ENCODE assay signal across 8 cellular contexts in the genomic region with DNA sequence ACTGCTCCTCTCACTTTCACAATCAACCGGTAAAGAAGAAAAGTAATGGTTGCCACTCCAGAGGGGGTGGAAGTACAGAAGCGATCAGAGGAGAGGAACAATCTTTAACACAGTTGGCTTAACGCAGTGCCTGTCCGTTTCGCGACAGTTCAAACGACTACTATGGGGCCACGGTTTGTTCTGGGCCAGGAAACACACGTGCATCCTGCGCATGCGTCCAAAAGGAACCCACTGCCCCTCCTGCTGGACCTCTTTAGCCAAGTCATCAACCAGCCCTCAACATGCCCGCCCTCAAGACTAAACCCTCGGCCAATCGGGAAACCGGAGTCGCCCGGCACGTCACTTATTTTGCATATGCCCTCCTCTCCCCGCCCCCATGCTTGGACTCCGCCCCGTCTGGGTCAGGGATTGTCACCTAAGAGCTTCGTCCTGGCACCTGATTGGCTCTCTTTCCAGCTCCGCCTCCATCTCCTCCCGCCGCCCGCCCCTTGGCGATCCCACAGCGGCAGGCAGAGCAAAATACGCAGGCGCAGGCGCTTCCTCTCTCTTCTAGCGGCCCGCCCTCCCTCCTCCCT. TPM values are rescaled to one million over a fixed set of nuclear protein-coding genes. Genes with fewer than 3 reads are reported as not detected.
DNase-seq lines count a peak whose midpoint lies in the region; ATAC-seq and TF ChIP-seq lines count a peak whose summit lies in the region.

No MANE protein-coding gene starts in this region.

- H3K4me1 ChIP-seq in CD8-positive, alpha-beta memory T cell (ENCODE audit: insufficient read depth, low read length), result peaks cover 41% of the 10 kb centered on the region
- H3K4me1 ChIP-seq in IMR-90 (ENCODE audit: control insufficient read depth, insufficient read depth, low read length), result peaks cover 15% of the 10 kb centered on the region

- 2% methylated on average over 16 of the region's 33 CpGs; no CpG with 5 or more reads in 1 of the 2 experiments for WGBS in IMR-90 (ENCODE audit: extremely low coverage in 2 of 2, insufficient read length in 1 of 2), 2 experiments

- peak overlapping the region; percentile 73; the same call in 1 of the 2 replicates for H3K18ac ChIP-seq in IMR-90 (ENCODE audit: low read depth, low read length)

- H3K36me3 ChIP-seq in CD8-positive, alpha-beta memory T cell (ENCODE audit: insufficient read depth, low read length), result peaks cover 17% of the 10 kb centered on the region
- peaks cover 10% of the 10 kb centered on the region for H3K36me3 ChIP-seq in IMR-90 (ENCODE audit: control insufficient read depth, insufficient read depth, low read length)

- peak overlapping the region; percentile 69; the same call in 1 of the 2 replicates for H2AK5ac ChIP-seq in IMR-90 (ENCODE audit: low read depth, low read length)

- H3K23ac ChIP-seq in IMR-90 (ENCODE audit: low read depth, low read length), result peak overlapping the region; percentile 96

- peak overlapping the region; percentile 89 for H2BK5ac ChIP-seq in IMR-90 (ENCODE audit: low read depth, low read length, poor library complexity, severe bottlenecking)

- H3K9me1 ChIP-seq in IMR-90 (ENCODE audit: insufficient read depth, low read length), result peaks cover 8% of the 10 kb centered on the region

- peaks cover 38% of the 10 kb centered on the region for H4K20me1 ChIP-seq in IMR-90 (ENCODE audit: insufficient read depth, low read length)

- H2BK120ac ChIP-seq in IMR-90 (ENCODE audit: low read depth, low read length), result peak overlapping the region; percentile 95

- peaks cover 0 to 21% of the 10 kb centered on the region in 2 experiments; a peak in 3 of 4 replicates for H3K79me1 ChIP-seq in IMR-90 (ENCODE audit: low read depth in 1 of 2, low read length in 2 of 2)

- H3K4me1 Mint-ChIP-seq in CD8-positive, alpha-beta memory T cell, result peaks cover 51 to 59% (median 53%) of the 10 kb centered on the region in 3 donors
- H3K4me1 Mint-ChIP-seq in natural killer cell treated with Interleukin-12 subunit alpha and Interleukin-12 subunit beta and Interleukin-15 and Interleukin-18, amount 100 ng/mL, for 72 hours (ENCODE audit: low read depth in 2 of 2), result peaks cover 40 to 50% of the 10 kb centered on the region in 2 donors

- no peak for TF ChIP-seq POLR2A in IMR-90 (IDR thresholded peaks at IDR 0.05; ENCODE audit: low read depth, low read length)

- H4K91ac ChIP-seq in IMR-90 (ENCODE audit: insufficient read depth, low read depth, low read length), result peak overlapping the region; percentile 92

- peak overlapping the region; percentile 79 for H4K5ac ChIP-seq in IMR-90 (ENCODE audit: low read depth, low read length)

- H3K27me3 ChIP-seq in CD8-positive, alpha-beta memory T cell (ENCODE audit: insufficient read depth, low read length, poor library complexity, severe bottlenecking), result no peaks in the 10 kb centered on the region
- H3K27me3 ChIP-seq in IMR-90 (ENCODE audit: control insufficient read depth, insufficient read depth, low read length), result no peaks in the 10 kb centered on the region

- BruUV-seq in IMR-90 (replicated peaks; lab: Mats Ljungman, UMichigan), result no TSS peak

- H3K9ac ChIP-seq in IMR-90 (ENCODE audit: low read depth, low read length), result peak overlapping the region; percentile 66

- ATAC-seq in GM21515 (IDR thresholded peaks at IDR 0.05; ENCODE audit: unreplicated experiment) (peak; percentile 78), IMR-90 (ENCODE audit: low read depth) (peak; percentile 85)
- ATAC-seq in natural killer cell treated with Interleukin-12 subunit alpha and Interleukin-12 subunit beta and Interleukin-15 and Interleukin-18, amount 100 ng/mL, for 72 hours, result peak; percentile 89 to 93

- peak overlapping the region; percentile 79 for H3K27ac ChIP-seq in CD8-positive, alpha-beta memory T cell (ENCODE audit: low read depth, low read length)
- H3K27ac ChIP-seq in IMR-90 (ENCODE audit: insufficient read depth, low read length), result peak overlapping the region; percentile 76

- POLR2A ChIA-PET in CD8-positive, alpha-beta memory T cell (lab: Charles Lee), result interaction anchor here (0.6 to 4.4 kb wide), 22 partner anchors 11 to 1731 kb away, joined by 3 to 50 read pairs (median 4); a partner anchor contains a TSS
- POLR2A ChIA-PET in IMR-90 (lab: Charles Lee; ENCODE audit: unreplicated experiment), result interaction anchor here (0.6 to 1.2 kb wide), 3 partner anchors 10 to 104 kb away, joined by 3 to 8 read pairs (median 3); no protein-coding TSS in a partner anchor

- peak overlapping the region; percentile 92 for H3K4ac ChIP-seq in IMR-90 (ENCODE audit: low read depth, low read length)

- H3K9me3 ChIP-seq in CD8-positive, alpha-beta memory T cell (ENCODE audit: low read length), result no peaks in the 10 kb centered on the region
- no peaks in the 10 kb centered on the region for H3K9me3 ChIP-seq in IMR-90 (ENCODE audit: control insufficient read depth, insufficient read depth, low read length)

- CTCF ChIA-PET in CD8-positive, alpha-beta memory T cell (lab: Charles Lee), result interaction anchor here (0.9 to 2.5 kb wide), 9 partner anchors 14 to 149 kb away, joined by 3 to 13 read pairs (median 5); a partner anchor contains a TSS
- CTCF ChIA-PET in IMR-90 (lab: Yijun Ruan, JAX), result interaction anchor here (1.0 kb wide), 1 partner anchor 37 kb away, joined by 3 read pairs; no protein-coding TSS in a partner anchor

- dilution Hi-C loops in IMR-90 (cut with HindIII; ENCODE audit: low sequenced_read_pairs, unreplicated experiment), result no loop called here

- peak overlapping the region; percentile 88 for H2AFZ ChIP-seq in IMR-90 (replicated peaks; ENCODE audit: low read length, poor library complexity)

- peak overlapping the region; percentile 77 for H3K4me2 ChIP-seq in IMR-90 (ENCODE audit: low read depth, low read length)

- TF ChIP-seq RAD21 in IMR-90 (IDR thresholded peaks at IDR 0.05; ENCODE audit: low read length), result no peak

- H2BK15ac ChIP-seq in IMR-90 (ENCODE audit: low read depth, low read length), result peak overlapping the region; percentile 99

- peak overlapping the region; percentile 95 to 100 (median 99) for H3K27ac Mint-ChIP-seq in CD8-positive, alpha-beta memory T cell
- peak overlapping the region; percentile 100 for H3K27ac Mint-ChIP-seq in natural killer cell treated with Interleukin-12 subunit alpha and Interleukin-12 subunit beta and Interleukin-15 and Interleukin-18, amount 100 ng/mL, for 72 hours

- peak; percentile 100 for DNase-seq in CD8-positive, alpha-beta memory T cell
- DNase-seq in IMR-90 (peak; percentile 100), activated T-cell treated with anti-CD3 and anti-CD28 coated beads for 24 hours (ENCODE audit: low read depth) (peak; percentile 100), fibroblast of gingiva (ENCODE audit: low read depth) (peak; percentile 100), stromal cell of bone marrow (ENCODE audit: low read depth) (peak; percentile 100), NCI-H2227 treated with DMSO at 0.1 percent for 48 hours (lab: John Stamatoyannopoulos, UW) (no peak)
- peak; percentile 100 for DNase-seq in natural killer cell treated with Interleukin-12 subunit alpha and Interleukin-12 subunit beta and Interleukin-15 and Interleukin-18, amount 100 ng/mL, for 72 hours (ENCODE audit: low spot score)

- H3K4me3 ChIP-seq in CD8-positive, alpha-beta memory T cell (ENCODE audit: low read length), result peak overlapping the region; percentile 48
- peak overlapping the region; percentile 75 for H3K4me3 ChIP-seq in IMR-90 (ENCODE audit: insufficient read depth, low read depth, low read length)

- peak overlapping the region; percentile 97 for H3K14ac ChIP-seq in IMR-90 (replicated peaks; ENCODE audit: low read depth, low read length)

- peak overlapping the region; percentile 91 for H3K56ac ChIP-seq in IMR-90 (ENCODE audit: extremely low read depth, insufficient read depth, low read length)

- peak overlapping the region; percentile 79 to 94 (median 89) for H3K4me3 Mint-ChIP-seq in CD8-positive, alpha-beta memory T cell
- peak overlapping the region; percentile 96 for H3K4me3 Mint-ChIP-seq in natural killer cell treated with Interleukin-12 subunit alpha and Interleukin-12 subunit beta and Interleukin-15 and Interleukin-18, amount 100 ng/mL, for 72 hours

- peak overlapping the region; percentile 63 for H2AK9ac ChIP-seq in IMR-90 (replicated peaks; ENCODE audit: low read depth, low read length, poor library complexity)

- peak overlapping the region; percentile 56 to 98 for H4K8ac ChIP-seq in IMR-90 (ENCODE audit: low read depth in 2 of 2, low read length in 2 of 2)

- in situ Hi-C loops in IMR-90 (cut with MboI; ENCODE audit: low sequenced_read_pairs), result no loop called here

- no peaks in the 10 kb centered on the region for H3K9me3 Mint-ChIP-seq in CD8-positive, alpha-beta memory T cell
- no peaks in the 10 kb centered on the region for H3K9me3 Mint-ChIP-seq in natural killer cell treated with Interleukin-12 subunit alpha and Interleukin-12 subunit beta and Interleukin-15 and Interleukin-18, amount 100 ng/mL, for 72 hours

- peaks cover 0 to 3% of the 10 kb centered on the region in 2 donors for H3K27me3 Mint-ChIP-seq in CD8-positive, alpha-beta memory T cell
- no peaks in the 10 kb centered on the region for H3K27me3 Mint-ChIP-seq in natural killer cell treated with Interleukin-12 subunit alpha and Interleukin-12 subunit beta and Interleukin-15 and Interleukin-18, amount 100 ng/mL, for 72 hours

- peaks cover 8 to 37% (median 10%) of the 10 kb centered on the region in 3 donors for H3K36me3 Mint-ChIP-seq in CD8-positive, alpha-beta memory T cell
- H3K36me3 Mint-ChIP-seq in natural killer cell treated with Interleukin-12 subunit alpha and Interleukin-12 subunit beta and Interleukin-15 and Interleukin-18, amount 100 ng/mL, for 72 hours, result peaks cover 29% of the 10 kb centered on the region

- intact Hi-C loops in IMR-90 (cut with micrococcal nuclease), result loop anchor here (1.0 to 10.0 kb wide), 4 partner anchors 37 to 850 kb away; a partner anchor contains a TSS

- peak; percentile 22 for TF ChIP-seq CTCF in IMR-90 (conservative IDR thresholded peaks at IDR 0.05; ENCODE audit: low read depth, low read length)

- peak overlapping the region; percentile 80 for H2BK20ac ChIP-seq in IMR-90 (ENCODE audit: low read depth, low read length)

TF ChIP-seq in IMR-90, 13 proteins besides CTCF, POLR2A, EP300 and RAD21 (continues in another document):
- TF ChIP-seq BHLHE40 (IDR thresholded peaks at IDR 0.05; ENCODE audit: low read depth, low read length) (peak; percentile 84), CEBPB (IDR thresholded peaks at IDR 0.05; ENCODE audit: low read depth, low read length) (no peak), FOS (IDR thresholded peaks at IDR 0.05; ENCODE audit: low read depth, low read length) (no peak)

RNA-seq across cellular contexts. Expression of a gene that starts 0.3 kb away (rescaled TPM):
- total RNA-seq in CD8-positive, alpha-beta memory T cell, result 100 to 1,000 TPM; 298 to 322 TPM
- 71.5 TPM for polyA plus RNA-seq in CD8-positive, alpha-beta memory T cell
- total RNA-seq in IMR-90 (2012; rRNA removed), result 120 and 189 TPM in 2 replicates
- 78.1 and 93.6 TPM in 2 replicates for polyA plus RNA-seq in IMR-90 (2012; rRNA removed)
- 11.2 and 14.0 TPM in 2 replicates for polyA plus RNA-seq in IMR-90 (2012; cell fraction: cytosol; rRNA removed)
- polyA plus RNA-seq in IMR-90 (2012; cell fraction: nucleus; rRNA removed; ENCODE audit: low replicate concordance), result 3.2 and 36.9 TPM in 2 replicates
- 100 to 1,000 TPM; 202 to 204 TPM for total RNA-seq in natural killer cell treated with Interleukin-12 subunit alpha and Interleukin-12 subunit beta and Interleukin-15 and Interleukin-18, amount 100 ng/mL, for 72 hours
